In the genomic region with DNA sequence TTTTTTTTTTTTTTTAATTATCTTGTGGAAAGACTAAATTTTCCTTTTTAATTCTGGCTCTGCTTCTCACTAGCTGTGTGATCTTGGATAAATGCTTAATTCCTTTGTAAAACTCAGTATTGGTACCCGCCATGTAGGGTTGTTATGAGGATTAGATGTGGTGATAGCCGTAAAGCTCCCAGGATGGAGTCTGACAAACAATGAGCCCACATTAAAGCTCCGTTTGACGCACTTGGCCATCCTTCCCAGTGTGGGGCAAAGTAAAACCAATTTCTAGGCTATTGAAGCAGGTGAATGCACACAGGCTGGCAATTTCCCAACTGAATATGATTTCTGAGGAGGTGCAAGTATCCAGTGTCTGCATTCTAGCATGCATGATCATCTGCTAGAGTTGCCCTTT, we compare ENCODE assay signal across 26 cellular contexts.
A peak's percentile ranks its signal among the peaks of the same experiment; 100 is the strongest.
DNase-seq lines count a peak whose midpoint lies in the region; ATAC-seq and TF ChIP-seq lines count a peak whose summit lies in the region.
"Had no signal": no experiment of that assay in that cellular context is flagged by ENCODE, and none has a peak within 500 bp of the region (broad histone marks: within the 10 kb centered on the region; RNA-seq: fewer than 3 reads in every experiment).

No MANE protein-coding gene starts in this region.

- H3K4me1 ChIP-seq in neural progenitor cell = no peaks in the 10 kb centered on the region
- no peaks in the 10 kb centered on the region for H3K4me1 ChIP-seq in body of pancreas
- H3K4me1 ChIP-seq: uterus had no signal

- H3K9me3 ChIP-seq in neural progenitor cell (ENCODE audit: low read depth) (no peaks in the 10 kb centered on the region), body of pancreas (no peaks in the 10 kb centered on the region)
- H3K9me3 ChIP-seq: testis, uterus had no signal

- H3K9me3 Mint-ChIP-seq in activated naive CD4-positive, alpha-beta T cell treated with anti-CD3 and anti-CD28 coated beads, Interleukin-2, amount 10 ng/mL, durations not matched to agents 7 days and 5 days = no peaks in the 10 kb centered on the region
- H3K9me3 Mint-ChIP-seq in activated naive CD4-positive, alpha-beta T cell treated with anti-CD3 and anti-CD28 coated beads, Interleukin-2, amount 50 U/mL, for 72 hours = no peaks in the 10 kb centered on the region
- H3K9me3 Mint-ChIP-seq in neural progenitor cell = no peaks in the 10 kb centered on the region
- H3K9me3 Mint-ChIP-seq: activated T-cell treated with anti-CD3 and anti-CD28 coated beads, Interleukin-2, amount 50 U/mL, for 4 hours; natural killer cell had no signal

- H3K27ac ChIP-seq in neural progenitor cell (no peak overlapping the region), body of pancreas (no peak overlapping the region)
- H3K27ac ChIP-seq: BLaER1 treated with 17β-estradiol and CSF1 and Interleukin-3, amounts not matched to agents 10 nM and 100 nM; coronary artery; PC-9; testis; WERI-Rb-1 had no signal

- TF ChIP-seq POLR2A in body of pancreas (IDR thresholded peaks at IDR 0.05) = no peak

- H4K20me1 ChIP-seq in neural progenitor cell (ENCODE audit: low read depth) = peaks cover 13% of the 10 kb centered on the region
- H4K20me1 ChIP-seq: BLaER1 treated with 17β-estradiol and CSF1 and Interleukin-3, amounts not matched to agents 10 nM and 100 nM had no signal

- no peak overlapping the region for H3K9ac ChIP-seq in neural progenitor cell
- H3K9ac ChIP-seq: BLaER1 treated with 17β-estradiol and CSF1 and Interleukin-3, amounts not matched to agents 10 nM and 100 nM had no signal

- CTCF ChIA-PET in activated naive CD4-positive, alpha-beta T cell treated with anti-CD3 and anti-CD28 coated beads, Interleukin-2, amount 10 ng/mL, durations not matched to agents 7 days and 5 days (lab: Charles Lee) = no interaction called here

- H3K4me2 ChIP-seq in neural progenitor cell = no peak overlapping the region
- H3K4me2 ChIP-seq: BLaER1 treated with 17β-estradiol and CSF1 and Interleukin-3, amounts not matched to agents 10 nM and 100 nM; PC-9 had no signal

- no peak for TF ChIP-seq CTCF in neural progenitor cell (IDR thresholded peaks at IDR 0.05)
- TF ChIP-seq CTCF in body of pancreas (IDR thresholded peaks at IDR 0.05) = no peak

- no peak for ATAC-seq in activated naive CD4-positive, alpha-beta T cell treated with anti-CD3 and anti-CD28 coated beads, Interleukin-2, amount 50 U/mL, for 72 hours
- no peak for ATAC-seq in body of pancreas
- ATAC-seq: activated T-cell treated with anti-CD3 and anti-CD28 coated beads, Interleukin-2, amount 50 U/mL, for 4 hours; natural killer cell had no signal

- no peak for DNase-seq in activated naive CD4-positive, alpha-beta T cell treated with anti-CD3 and anti-CD28 coated beads, Interleukin-2, amount 10 ng/mL, durations not matched to agents 7 days and 5 days
- no peak for DNase-seq in activated naive CD4-positive, alpha-beta T cell treated with anti-CD3 and anti-CD28 coated beads, Interleukin-2, amount 50 U/mL, for 72 hours (ENCODE audit: low spot score in 2 of 2)
- DNase-seq in NCI-H1930 (lab: John Stamatoyannopoulos, UW) (peak; percentile 51 to 75), NCI-H748 treated with DMSO at 0.1 percent for 48 hours (lab: John Stamatoyannopoulos, UW) (peak; percentile 33), neural progenitor cell (ENCODE audit: low spot score) (no peak), NCI-H187 (lab: John Stamatoyannopoulos, UW) (no peak), body of pancreas (no peak), NCI-H2171 (lab: John Stamatoyannopoulos, UW) (no peak)
- DNase-seq: activated CD4-positive, alpha-beta T cell treated with anti-CD3 and anti-CD28 coated beads, Interleukin-2, amount 50 U/mL, for 1 hour; activated naive CD4-positive, alpha-beta T cell; activated T-cell treated with anti-CD3 and anti-CD28 coated beads, Interleukin-2, amount 50 U/mL, for 4 hours; GOT3; IMR-90; kidney; midbrain; natural killer cell; PC-9; Right ventricle myocardium superior; stimulated activated naive CD4-positive, alpha-beta T cell treated with Interleukin-2 at 50 U/mL for 16 hours; SW 1271; T1000; testis; uterus; WERI-Rb-1 had no signal

- H3K79me2 ChIP-seq in neural progenitor cell (ENCODE audit: low read depth) = no peaks in the 10 kb centered on the region

- peaks cover 47% of the 10 kb centered on the region for H3K4me1 Mint-ChIP-seq in activated naive CD4-positive, alpha-beta T cell treated with anti-CD3 and anti-CD28 coated beads, Interleukin-2, amount 10 ng/mL, durations not matched to agents 7 days and 5 days
- H3K4me1 Mint-ChIP-seq in neural progenitor cell = peaks cover 40% of the 10 kb centered on the region

- H3K27me3 Mint-ChIP-seq in activated naive CD4-positive, alpha-beta T cell treated with anti-CD3 and anti-CD28 coated beads, Interleukin-2, amount 10 ng/mL, durations not matched to agents 7 days and 5 days = no peaks in the 10 kb centered on the region
- no peaks in the 10 kb centered on the region for H3K27me3 Mint-ChIP-seq in neural progenitor cell (ENCODE audit: insufficient read depth, low read depth)

- WGBS in body of pancreas, 2 donors = 86 to 91% methylated on average over 4 of the region's 4 CpGs

- H3K4me3 ChIP-seq in neural progenitor cell = no peak overlapping the region
- no peak overlapping the region for H3K4me3 ChIP-seq in body of pancreas
- H3K4me3 ChIP-seq: BLaER1 treated with 17β-estradiol and CSF1 and Interleukin-3, amounts not matched to agents 10 nM and 100 nM; coronary artery; PC-9; testis; uterus had no signal

- H3K27ac Mint-ChIP-seq in activated naive CD4-positive, alpha-beta T cell treated with anti-CD3 and anti-CD28 coated beads, Interleukin-2, amount 10 ng/mL, durations not matched to agents 7 days and 5 days = peak overlapping the region; percentile 33
- H3K27ac Mint-ChIP-seq in activated naive CD4-positive, alpha-beta T cell treated with anti-CD3 and anti-CD28 coated beads, Interleukin-2, amount 50 U/mL, for 72 hours = no peak overlapping the region
- peak overlapping the region; percentile 13 for H3K27ac Mint-ChIP-seq in neural progenitor cell

- intact Hi-C loops in body of pancreas (cut with DNase I) = no loop called here

- H3K4me3 Mint-ChIP-seq in activated naive CD4-positive, alpha-beta T cell treated with anti-CD3 and anti-CD28 coated beads, Interleukin-2, amount 10 ng/mL, durations not matched to agents 7 days and 5 days = no peak overlapping the region
- H3K4me3 Mint-ChIP-seq in neural progenitor cell = no peak overlapping the region
- H3K4me3 Mint-ChIP-seq: activated T-cell treated with anti-CD3 and anti-CD28 coated beads, Interleukin-2, amount 50 U/mL, for 4 hours; natural killer cell had no signal

- no peaks in the 10 kb centered on the region for H3F3A ChIP-seq in neural progenitor cell (ENCODE audit: low read depth)

- no peaks in the 10 kb centered on the region for H3K36me3 Mint-ChIP-seq in activated naive CD4-positive, alpha-beta T cell treated with anti-CD3 and anti-CD28 coated beads, Interleukin-2, amount 10 ng/mL, durations not matched to agents 7 days and 5 days
- no peaks in the 10 kb centered on the region for H3K36me3 Mint-ChIP-seq in activated naive CD4-positive, alpha-beta T cell treated with anti-CD3 and anti-CD28 coated beads, Interleukin-2, amount 50 U/mL, for 72 hours
- no peaks in the 10 kb centered on the region for H3K36me3 Mint-ChIP-seq in neural progenitor cell
- H3K36me3 Mint-ChIP-seq: natural killer cell had no signal

- H3K36me3 ChIP-seq in neural progenitor cell (peaks cover 5% of the 10 kb centered on the region), body of pancreas (replicated peaks in 1 of 2; ENCODE audit: insufficient read depth in 1 of 2, low read depth in 2 of 2) (no peaks in the 10 kb centered on the region)
- H3K36me3 ChIP-seq: uterus, WERI-Rb-1 had no signal

- no peak overlapping the region for H2AFZ ChIP-seq in neural progenitor cell (replicated peaks)
- H2AFZ ChIP-seq: PC-9 had no signal

- H3K27me3 ChIP-seq in neural progenitor cell (no peaks in the 10 kb centered on the region), body of pancreas (no peaks in the 10 kb centered on the region)
- H3K27me3 ChIP-seq: BLaER1 treated with 17β-estradiol and CSF1 and Interleukin-3, amounts not matched to agents 10 nM and 100 nM; testis; uterus had no signal

Comparison
In these comparisons a context has a peak if more than half of its experiments do, and no peak if none do; other contexts are left out.
1. H3K27ac Mint-ChIP-seq: peak in activated naive CD4-positive, alpha-beta T cell treated with anti-CD3 and anti-CD28 coated beads, Interleukin-2, amount 10 ng/mL, durations not matched to agents 7 days and 5 days (single experiment) and neural progenitor cell (single experiment); none in activated naive CD4-positive, alpha-beta T cell treated with anti-CD3 and anti-CD28 coated beads, Interleukin-2, amount 50 U/mL, for 72 hours (0 of 2).
2. DNase-seq: peak in NCI-H1930 (2 of 2) and NCI-H748 treated with DMSO at 0.1 percent for 48 hours (single experiment); none in activated naive CD4-positive, alpha-beta T cell treated with anti-CD3 and anti-CD28 coated beads, Interleukin-2, amount 10 ng/mL, durations not matched to agents 7 days and 5 days (single experiment), activated naive CD4-positive, alpha-beta T cell treated with anti-CD3 and anti-CD28 coated beads, Interleukin-2, amount 50 U/mL, for 72 hours (0 of 2), neural progenitor cell (single experiment), NCI-H187 (0 of 2), body of pancreas (0 of 4) and NCI-H2171 (single experiment).